10 cellular contexts compared by ENCODE assay signal in genomic region chr1:156893048-156893953, GRCh38. TPM values are rescaled to one million over a fixed set of nuclear protein-coding genes. Genes with fewer than 3 reads are reported as not detected.
DNase-seq lines count a peak whose midpoint lies in the region; ATAC-seq, FAIRE-seq and TF ChIP-seq lines count a peak whose summit lies in the region.
"Had no signal": no experiment of that assay in that cellular context is flagged by ENCODE, and none has a peak within 500 bp of the region (broad histone marks: within the 10 kb centered on the region; RNA-seq: fewer than 3 reads in every experiment).

TSS of gene PEAR1 (plus strand) at chr1:156893718. CDS start at chr1:156903927, 10,209 bp downstream.

- H3K9ac ChIP-seq in GM23248, result 0 out of 2 replicates have a peak within 1 kb of the TSS, but pooled peaks have one; percentile 32

- no peaks in the 10 kb centered on the region for H3K36me3 ChIP-seq in GM23248 (ENCODE audit: low read depth)
- H3K36me3 ChIP-seq in ascending aorta, result no peaks in the 10 kb centered on the region
- H3K36me3 ChIP-seq in hepatocyte (replicated peaks; ENCODE audit: insufficient read depth, low read depth), result no peaks in the 10 kb centered on the region
- H3K36me3 ChIP-seq in gastrocnemius medialis, result no peaks in the 10 kb centered on the region
- H3K36me3 ChIP-seq: neutrophil had no signal

- no peak for DNase-seq in GM23248
- DNase-seq in ascending aorta (ENCODE audit: low spot score in 2 of 2), result no peak
- DNase-seq in hepatocyte (ENCODE audit: low spot score), result peak; percentile 47
- peak; percentile 22 to 28 for DNase-seq in gastrocnemius medialis
- no peak for DNase-seq in RCC 7860 (ENCODE audit: low spot score)

- TF ChIP-seq CTCF in ascending aorta (IDR thresholded peaks at IDR 0.05) (no peak), hepatocyte (IDR thresholded peaks at IDR 0.05; ENCODE audit: poor library complexity) (peak; percentile 7), gastrocnemius medialis (IDR thresholded peaks at IDR 0.05 in 4 of 5, conservative IDR thresholded peaks at IDR 0.05 in 1 of 5) (no peak)

- peak; percentile 13 to 56 for TF ChIP-seq POLR2A in gastrocnemius medialis (IDR thresholded peaks at IDR 0.05)

- H3K4me3 ChIP-seq in GM23248 (peak within 1 kb of the TSS; percentile 59), ascending aorta (peak within 1 kb of the TSS; percentile 54 to 70), hepatocyte (no peak within 1 kb of the TSS), gastrocnemius medialis (peak within 1 kb of the TSS; percentile 59 to 65 (median 62))

- no peaks in the 10 kb centered on the region for H3K9me2 ChIP-seq in GM23248 (ENCODE audit: insufficient read depth)
- H3K9me2 ChIP-seq in hepatocyte (replicated peaks; ENCODE audit: insufficient read depth), result no peaks in the 10 kb centered on the region

- FAIRE-seq in RCC 7860 (lab: Jason Lieb, UNC), result no peak

- H3K27ac ChIP-seq in GM23248 (no peak within 1 kb of the TSS), ascending aorta (peak within 1 kb of the TSS; percentile 92 to 94), hepatocyte (peak within 1 kb of the TSS; percentile 76), gastrocnemius medialis (peak within 1 kb of the TSS; percentile 86 to 94 (median 90))
- H3K27ac ChIP-seq: neutrophil had no signal

- 47 to 54% methylated on average over 31 to 60 of the region's 60 CpGs for WGBS in GM23248 (ENCODE audit: low coverage in 1 of 2, low lambda C conversion rate in 2 of 2, missing lambda C conversion rate in 2 of 2), 2 experiments
- 12% methylated on average over 40 of the region's 60 CpGs for WGBS in hepatocyte (ENCODE audit: low lambda C conversion rate, missing lambda C conversion rate)

- H3K4me2 ChIP-seq in GM23248 (ENCODE audit: unreplicated experiment) (peak within 1 kb of the TSS; percentile 86), hepatocyte (peak within 1 kb of the TSS; percentile 84)

- peaks cover 30% of the 10 kb centered on the region for H3F3A ChIP-seq in GM23248 (ENCODE audit: insufficient read depth)

- no peaks in the 10 kb centered on the region for H3K79me2 ChIP-seq in GM23248 (ENCODE audit: insufficient read depth)
- no peaks in the 10 kb centered on the region for H3K79me2 ChIP-seq in hepatocyte

- H3K4me1 ChIP-seq in GM23248 (ENCODE audit: insufficient read depth), result peaks cover 31% of the 10 kb centered on the region
- H3K4me1 ChIP-seq in ascending aorta, result peaks cover 6 to 20% of the 10 kb centered on the region in 2 donors
- H3K4me1 ChIP-seq in hepatocyte (ENCODE audit: insufficient read depth), result peaks cover 5% of the 10 kb centered on the region
- peaks cover 11 to 12% of the 10 kb centered on the region in 2 donors for H3K4me1 ChIP-seq in gastrocnemius medialis

- H4K20me1 ChIP-seq in GM23248 (ENCODE audit: insufficient read depth), result no peaks in the 10 kb centered on the region
- no peaks in the 10 kb centered on the region for H4K20me1 ChIP-seq in hepatocyte (ENCODE audit: insufficient read depth, poor library complexity, severe bottlenecking)

- in situ Hi-C loops in GM23248 (cut with MboI) (no loop called here), gastrocnemius medialis (cut with MboI; ENCODE audit: low sequenced_read_pairs in 4 of 4) (loop anchor here in 1 of 4 donors (25.0 kb wide), 1 partner anchor 206 kb away; the partner anchor contains the start of gene NES)

- no peak for ATAC-seq in gastrocnemius medialis
- no peak for ATAC-seq in HG03039 (IDR thresholded peaks at IDR 0.05; ENCODE audit: unreplicated experiment)
- no peak for ATAC-seq in GM21423 (IDR thresholded peaks at IDR 0.05; ENCODE audit: unreplicated experiment)
- ATAC-seq in HG03159 (IDR thresholded peaks at IDR 0.05; ENCODE audit: unreplicated experiment), result no peak

- no peaks in the 10 kb centered on the region for H3K9me3 ChIP-seq in GM23248 (ENCODE audit: low read depth)
- no peaks in the 10 kb centered on the region for H3K9me3 ChIP-seq in ascending aorta
- H3K9me3 ChIP-seq in hepatocyte (ENCODE audit: low read depth), result no peaks in the 10 kb centered on the region
- no peaks in the 10 kb centered on the region for H3K9me3 ChIP-seq in gastrocnemius medialis
- H3K9me3 ChIP-seq: neutrophil had no signal

- H2AFZ ChIP-seq in GM23248 (peak within 1 kb of the TSS; percentile 71), hepatocyte (no peak within 1 kb of the TSS)

- H3K27me3 ChIP-seq in GM23248 (replicated peaks; ENCODE audit: insufficient read depth) (no peaks in the 10 kb centered on the region), ascending aorta (no peaks in the 10 kb centered on the region), hepatocyte (peaks cover 24% of the 10 kb centered on the region), gastrocnemius medialis (peaks cover 6 to 19% (median 17%) of the 10 kb centered on the region in 3 donors)

- intact Hi-C loops in ascending aorta (cut with DNase I) (loop anchor here (2.0 to 10.0 kb wide), 3 partner anchors 28 to 198 kb away; partner anchors contain the start of genes ISG20L2, LRRC71 and METTL25B), gastrocnemius medialis (cut with DNase I; ENCODE audit: low total_unique reads) (loop anchor here (5.0 to 10.0 kb wide), 2 partner anchors 56 to 228 kb away; no protein-coding TSS in a partner anchor)

RNA-seq across cellular contexts. Expression of gene PEAR1, which starts in this region (rescaled TPM):
- 1.0 and 2.2 TPM in 2 replicates for total RNA-seq in GM23248 (2014; rRNA removed; shearing (Covaris generic))
- polyA plus RNA-seq in GM23248 (2016; fragmentation: Nextera tagmentation; extraction: Ambion mirVana) (0.71 and 1.2 TPM in 2 replicates), hepatocyte (6.3 and 7.3 TPM in 2 replicates)
- total RNA-seq in ascending aorta (39.8 TPM), hepatocyte (5.3 and 6.1 TPM in 2 replicates), gastrocnemius medialis (10 to 100 TPM in 1 of 4 donors, 1 to 10 TPM in 3; 4.3 to 11.2 (median 6.0) TPM)
- total RNA-seq: SK-MEL-5 had no signal

Comparison
In these comparisons a context has a peak if more than half of its experiments do, and no peak if none do; other contexts are left out.
1. DNase-seq: peak in hepatocyte (single experiment) and gastrocnemius medialis (2 of 2); none in GM23248 (single experiment), ascending aorta (0 of 2) and RCC 7860 (single experiment).